8 cellular contexts compared by ENCODE assay signal in the genomic region with DNA sequence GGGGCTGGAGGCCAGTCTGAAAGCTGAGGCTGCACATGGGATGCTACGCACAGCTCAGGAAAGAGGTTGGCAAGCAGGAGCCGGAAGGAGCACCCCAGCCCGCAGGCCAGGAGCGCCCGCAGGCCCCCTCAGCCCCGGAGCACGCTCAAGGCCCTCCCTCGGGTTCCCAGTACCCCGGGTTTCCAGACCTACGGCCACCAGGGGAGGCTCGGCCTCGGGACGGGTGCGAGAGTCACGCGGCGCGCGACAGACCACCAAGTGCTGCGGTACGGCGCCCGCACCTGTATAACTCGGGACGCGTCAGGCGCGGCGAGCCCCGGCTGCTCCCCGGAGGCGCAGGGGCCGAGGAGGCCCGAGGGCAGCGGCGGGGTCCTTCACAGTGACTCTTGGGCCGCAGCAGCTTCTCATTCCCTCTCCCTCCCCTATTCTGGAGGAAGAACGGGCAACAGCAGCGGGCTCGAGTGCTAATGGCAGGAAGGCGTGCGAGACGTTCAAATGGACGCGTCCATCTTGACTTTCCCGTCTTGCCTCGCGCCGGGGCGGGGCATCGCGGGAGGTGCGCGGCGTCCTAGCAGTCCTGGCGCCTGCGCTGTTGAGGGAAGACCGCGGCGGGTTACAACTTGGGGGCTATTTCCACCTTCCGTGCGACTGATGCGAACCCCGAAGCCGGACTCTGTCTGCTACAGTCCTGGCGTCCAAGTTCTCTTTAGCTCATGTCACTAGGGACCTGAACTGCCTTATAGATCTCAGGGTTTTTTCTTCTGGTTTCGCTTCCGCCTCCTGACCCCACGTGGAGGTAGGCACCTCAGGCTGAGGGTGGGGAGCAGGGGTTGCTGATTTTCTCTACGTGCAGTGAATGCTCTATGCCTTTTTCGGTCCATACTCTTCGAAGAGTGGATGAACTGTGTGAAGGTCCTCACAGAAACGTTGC. TPM values are rescaled to one million over a fixed set of nuclear protein-coding genes. Genes with fewer than 3 reads are reported as not detected.
DNase-seq lines count a peak whose midpoint lies in the region; ATAC-seq and TF ChIP-seq lines count a peak whose summit lies in the region.

A gene with protein sequence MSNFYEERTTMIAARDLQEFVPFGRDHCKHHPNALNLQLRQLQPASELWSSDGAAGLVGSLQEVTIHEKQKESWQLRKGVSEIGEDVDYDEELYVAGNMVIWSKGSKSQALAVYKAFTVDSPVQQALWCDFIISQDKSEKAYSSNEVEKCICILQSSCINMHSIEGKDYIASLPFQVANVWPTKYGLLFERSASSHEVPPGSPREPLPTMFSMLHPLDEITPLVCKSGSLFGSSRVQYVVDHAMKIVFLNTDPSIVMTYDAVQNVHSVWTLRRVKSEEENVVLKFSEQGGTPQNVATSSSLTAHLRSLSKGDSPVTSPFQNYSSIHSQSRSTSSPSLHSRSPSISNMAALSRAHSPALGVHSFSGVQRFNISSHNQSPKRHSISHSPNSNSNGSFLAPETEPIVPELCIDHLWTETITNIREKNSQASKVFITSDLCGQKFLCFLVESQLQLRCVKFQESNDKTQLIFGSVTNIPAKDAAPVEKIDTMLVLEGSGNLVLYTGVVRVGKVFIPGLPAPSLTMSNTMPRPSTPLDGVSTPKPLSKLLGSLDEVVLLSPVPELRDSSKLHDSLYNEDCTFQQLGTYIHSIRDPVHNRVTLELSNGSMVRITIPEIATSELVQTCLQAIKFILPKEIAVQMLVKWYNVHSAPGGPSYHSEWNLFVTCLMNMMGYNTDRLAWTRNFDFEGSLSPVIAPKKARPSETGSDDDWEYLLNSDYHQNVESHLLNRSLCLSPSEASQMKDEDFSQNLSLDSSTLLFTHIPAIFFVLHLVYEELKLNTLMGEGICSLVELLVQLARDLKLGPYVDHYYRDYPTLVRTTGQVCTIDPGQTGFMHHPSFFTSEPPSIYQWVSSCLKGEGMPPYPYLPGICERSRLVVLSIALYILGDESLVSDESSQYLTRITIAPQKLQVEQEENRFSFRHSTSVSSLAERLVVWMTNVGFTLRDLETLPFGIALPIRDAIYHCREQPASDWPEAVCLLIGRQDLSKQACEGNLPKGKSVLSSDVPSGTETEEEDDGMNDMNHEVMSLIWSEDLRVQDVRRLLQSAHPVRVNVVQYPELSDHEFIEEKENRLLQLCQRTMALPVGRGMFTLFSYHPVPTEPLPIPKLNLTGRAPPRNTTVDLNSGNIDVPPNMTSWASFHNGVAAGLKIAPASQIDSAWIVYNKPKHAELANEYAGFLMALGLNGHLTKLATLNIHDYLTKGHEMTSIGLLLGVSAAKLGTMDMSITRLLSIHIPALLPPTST (N-terminal part only) (minus strand): TSS at position 533 of the 931 bp plus-strand sequence. CDS start 3,368 bp downstream, outside the sequence.

- H3K9me3 Mint-ChIP-seq in CD4-positive, alpha-beta T cell, result no peaks in the 10 kb centered on the region
- H3K9me3 Mint-ChIP-seq in activated CD8-positive, alpha-beta T cell treated with anti-CD3 and anti-CD28 coated beads for 36 hours, result no peaks in the 10 kb centered on the region

- H3K27me3 ChIP-seq in CD4-positive, alpha-beta T cell (ENCODE audit: control insufficient read depth, insufficient read depth, low read length), result no peaks in the 10 kb centered on the region

- intact Hi-C loops in CD4-positive, alpha-beta T cell (cut with DNase I, micrococcal nuclease), result loop anchor here in 1 of 2 experiments (5.0 to 10.0 kb wide), 4 partner anchors 391 to 881 kb away; a partner anchor contains a TSS
- intact Hi-C loops in activated CD8-positive, alpha-beta T cell treated with anti-CD3 and anti-CD28 coated beads for 36 hours (cut with micrococcal nuclease), result no loop called here

- TF ChIP-seq CTCF in CD4-positive, alpha-beta T cell (IDR thresholded peaks at IDR 0.05), result no peak
- TF ChIP-seq CTCF in activated CD8-positive, alpha-beta T cell treated with anti-CD3 and anti-CD28 coated beads for 36 hours (IDR thresholded peaks at IDR 0.05), result no peak

- DNase-seq in CD4-positive, alpha-beta T cell, result peak; percentile 72 to 85 (median 77)
- DNase-seq in NCI-H82 (lab: John Stamatoyannopoulos, UW), result peak; percentile 93
- peak; percentile 92 for DNase-seq in activated CD8-positive, alpha-beta T cell treated with anti-CD3 and anti-CD28 coated beads for 36 hours
- peak; percentile 81 for DNase-seq in effector CD4-positive, alpha-beta T cell
- peak; percentile 79 to 84 for DNase-seq in lung microvascular endothelial cell (ENCODE audit: low read depth in 2 of 2)
- DNase-seq in stimulated activated CD4-positive, alpha-beta T cell treated with anti-CD3 and anti-CD28 coated beads, TNF-alpha, amount 100 ng/mL, for 4 hours (ENCODE audit: low read depth in 3 of 3), result peak; percentile 72 to 76 (median 75)

- ATAC-seq in CD4-positive, alpha-beta T cell (ENCODE audit: poor library complexity), result peak; percentile 96
- peak; percentile 85 for ATAC-seq in GM19395 (IDR thresholded peaks at IDR 0.05; ENCODE audit: unreplicated experiment)
- ATAC-seq in HG03521 (IDR thresholded peaks at IDR 0.05; ENCODE audit: unreplicated experiment), result peak; percentile 78
- ATAC-seq in activated CD8-positive, alpha-beta T cell treated with anti-CD3 and anti-CD28 coated beads for 36 hours, result peak; percentile 96

- peak within 1 kb of the TSS; percentile 90 for H3K4me3 Mint-ChIP-seq in CD4-positive, alpha-beta T cell
- peak within 1 kb of the TSS; percentile 82 for H3K4me3 Mint-ChIP-seq in activated CD8-positive, alpha-beta T cell treated with anti-CD3 and anti-CD28 coated beads for 36 hours

- peaks cover 17% of the 10 kb centered on the region for H3K4me1 Mint-ChIP-seq in CD4-positive, alpha-beta T cell (ENCODE audit: low read depth)
- H3K4me1 Mint-ChIP-seq in activated CD8-positive, alpha-beta T cell treated with anti-CD3 and anti-CD28 coated beads for 36 hours (ENCODE audit: low read depth), result peaks cover 18% of the 10 kb centered on the region

- POLR2A ChIA-PET in CD4-positive, alpha-beta T cell (lab: Charles Lee), result interaction anchor here (1.5 to 1.8 kb wide), 2 partner anchors 22 to 171 kb away, joined by 4 to 11 read pairs; a partner anchor contains a TSS
- POLR2A ChIA-PET in activated CD8-positive, alpha-beta T cell treated with anti-CD3 and anti-CD28 coated beads for 36 hours (lab: Charles Lee), result interaction anchor here (1.0 to 1.9 kb wide), 6 partner anchors 9 to 178 kb away, joined by 3 to 5 read pairs (median 4); a partner anchor contains a TSS

- peaks cover 17% of the 10 kb centered on the region for H3K36me3 Mint-ChIP-seq in CD4-positive, alpha-beta T cell (ENCODE audit: low read depth)
- H3K36me3 Mint-ChIP-seq in activated CD8-positive, alpha-beta T cell treated with anti-CD3 and anti-CD28 coated beads for 36 hours (ENCODE audit: low read depth), result peaks cover 15% of the 10 kb centered on the region

- CTCF ChIA-PET in CD4-positive, alpha-beta T cell (lab: Charles Lee), result interaction anchor here (1.0 kb wide), 1 partner anchor 9 kb away, joined by 3 read pairs; no protein-coding TSS in a partner anchor
- CTCF ChIA-PET in activated CD8-positive, alpha-beta T cell treated with anti-CD3 and anti-CD28 coated beads for 36 hours (lab: Charles Lee), result interaction anchor here (0.6 to 2.2 kb wide), 4 partner anchors 14 to 168 kb away, joined by 3 to 11 read pairs (median 4); no protein-coding TSS in a partner anchor

- H3K27ac Mint-ChIP-seq in CD4-positive, alpha-beta T cell, result peak within 1 kb of the TSS; percentile 93
- H3K27ac Mint-ChIP-seq in activated CD8-positive, alpha-beta T cell treated with anti-CD3 and anti-CD28 coated beads for 36 hours, result peak within 1 kb of the TSS; percentile 93

- no peaks in the 10 kb centered on the region for H3K9me3 ChIP-seq in CD4-positive, alpha-beta T cell (ENCODE audit: control insufficient read depth, low read length)

- H3K27ac ChIP-seq in CD4-positive, alpha-beta T cell (ENCODE audit: low read depth, low read length), result peak within 1 kb of the TSS; percentile 73

- no peaks in the 10 kb centered on the region for H3K27me3 Mint-ChIP-seq in CD4-positive, alpha-beta T cell
- H3K27me3 Mint-ChIP-seq in activated CD8-positive, alpha-beta T cell treated with anti-CD3 and anti-CD28 coated beads for 36 hours, result no peaks in the 10 kb centered on the region

RNA-seq across cellular contexts. Expression of the gene that starts here (rescaled TPM):
- 10 to 100 TPM; 34.0 to 39.5 TPM for total RNA-seq in CD4-positive, alpha-beta T cell
- total RNA-seq in activated CD8-positive, alpha-beta T cell treated with anti-CD3 and anti-CD28 coated beads for 36 hours, result 100 to 1,000 TPM; 118 to 135 TPM
- 39.4 and 39.9 TPM in 2 replicates for total RNA-seq in lung microvascular endothelial cell

Comparison
In these comparisons a context has a peak if more than half of its experiments do, and no peak if none do; other contexts are left out.
1. Peak in every context shown above with its lines: DNase-seq, ATAC-seq and H3K27ac ChIP-seq.